ENCODE assay signal across 8 cellular contexts in genomic region chr14:71103662-71104484, GRCh38.
A peak's percentile ranks its signal among the peaks of the same experiment; 100 is the strongest.
DNase-seq lines count a peak whose midpoint lies in the region; ATAC-seq and TF ChIP-seq lines count a peak whose summit lies in the region.

No MANE protein-coding gene starts in this region.

- ATAC-seq in Right ventricle myocardium superior (ENCODE audit: poor library complexity) (peak; percentile 57), Right ventricle myocardium inferior (no peak)
- ATAC-seq in activated T-cell treated with anti-CD3 and anti-CD28 coated beads, Interleukin-2, amount 50 U/mL, for 4 hours = no peak

- no peaks in the 10 kb centered on the region for H3K27me3 ChIP-seq in esophagus squamous epithelium

- no peaks in the 10 kb centered on the region for H3K9me3 ChIP-seq in esophagus squamous epithelium

- TF ChIP-seq POLR2A in esophagus squamous epithelium (IDR thresholded peaks at IDR 0.05) = no peak

- TF ChIP-seq CTCF in esophagus squamous epithelium (IDR thresholded peaks at IDR 0.05) = peak; percentile 50 to 77 (median 70)

- H3K4me3 ChIP-seq in esophagus squamous epithelium = no peak overlapping the region

- 49 to 58% methylated on average over 3 of the region's 3 CpGs for WGBS in esophagus squamous epithelium, 2 donors

- H3K4me1 Mint-ChIP-seq in activated T-cell treated with anti-CD3 and anti-CD28 coated beads, Interleukin-2, amount 50 U/mL, for 4 hours (ENCODE audit: low read depth) = peaks cover 7% of the 10 kb centered on the region

- intact Hi-C loops in Right ventricle myocardium superior (cut with DNase I) (no loop called here), Right ventricle myocardium inferior (cut with DNase I) (no loop called here), esophagus squamous epithelium (cut with DNase I) (no loop called here)

- H3K4me3 Mint-ChIP-seq in activated T-cell treated with anti-CD3 and anti-CD28 coated beads, Interleukin-2, amount 50 U/mL, for 4 hours = no peak overlapping the region

- H3K27me3 Mint-ChIP-seq in activated T-cell treated with anti-CD3 and anti-CD28 coated beads, Interleukin-2, amount 50 U/mL, for 4 hours (ENCODE audit: low read depth) = no peaks in the 10 kb centered on the region

- H3K9me3 Mint-ChIP-seq in activated T-cell treated with anti-CD3 and anti-CD28 coated beads, Interleukin-2, amount 50 U/mL, for 4 hours = no peaks in the 10 kb centered on the region

- peaks cover 4 to 68% (median 10%) of the 10 kb centered on the region in 3 donors for H3K36me3 ChIP-seq in esophagus squamous epithelium

- no peaks in the 10 kb centered on the region for H3K4me1 ChIP-seq in esophagus squamous epithelium

- DNase-seq in Right ventricle myocardium superior = no peak
- no peak for DNase-seq in Right ventricle myocardium inferior (ENCODE audit: missing footprints)
- peak; percentile 46 for DNase-seq in NCI-H1105 (lab: John Stamatoyannopoulos, UW)
- peak; percentile 5 for DNase-seq in SKM-1 (lab: John Stamatoyannopoulos, UW; ENCODE audit: unreplicated experiment)
- DNase-seq in esophagus squamous epithelium (lab: John Stamatoyannopoulos, UW) = no peak
- peak; percentile 38 for DNase-seq in non-pigmented ciliary epithelial cell (ENCODE audit: low read depth)
- DNase-seq in activated T-cell treated with anti-CD3 and anti-CD28 coated beads, Interleukin-2, amount 50 U/mL, for 4 hours = no peak
- DNase-seq in stimulated activated CD4-positive, alpha-beta T cell treated with anti-CD3 and anti-CD28 coated beads, Interleukin-2, amount 100 ng/mL, for 48 hours = no peak

- peaks cover 28% of the 10 kb centered on the region for H3K36me3 Mint-ChIP-seq in activated T-cell treated with anti-CD3 and anti-CD28 coated beads, Interleukin-2, amount 50 U/mL, for 4 hours (ENCODE audit: insufficient read depth)

- no peak overlapping the region for H3K27ac ChIP-seq in esophagus squamous epithelium

Comparison
In these comparisons a context has a peak if more than half of its experiments do, and no peak if none do; other contexts are left out.
1. DNase-seq: peak in NCI-H1105 (single experiment), SKM-1 (single experiment) and non-pigmented ciliary epithelial cell (single experiment); none in Right ventricle myocardium superior (single experiment), Right ventricle myocardium inferior (single experiment), esophagus squamous epithelium (single experiment), activated T-cell treated with anti-CD3 and anti-CD28 coated beads, Interleukin-2, amount 50 U/mL, for 4 hours (single experiment) and stimulated activated CD4-positive, alpha-beta T cell treated with anti-CD3 and anti-CD28 coated beads, Interleukin-2, amount 100 ng/mL, for 48 hours (0 of 2).